Comparison of ENCODE assay signal across 17 cellular contexts in genomic region chr1:235391879-235392278, GRCh38. TPM values are rescaled to one million over a fixed set of nuclear protein-coding genes. Genes with fewer than 3 reads are reported as not detected.
A peak's percentile ranks its signal among the peaks of the same experiment; 100 is the strongest.
DNase-seq lines count a peak whose midpoint lies in the region; ATAC-seq, FAIRE-seq and TF ChIP-seq lines count a peak whose summit lies in the region.
"Had no signal": no experiment of that assay in that cellular context is flagged by ENCODE, and none has a peak within 500 bp of the region (broad histone marks: within the 10 kb centered on the region; RNA-seq: fewer than 3 reads in every experiment).

No MANE protein-coding gene starts in this region.

- CTCF ChIA-PET in A549 (lab: Yijun Ruan, JAX), result interaction anchor here (2.3 kb wide), 1 partner anchor 23 kb away, joined by 8 read pairs; no protein-coding TSS in a partner anchor
- CTCF ChIA-PET in Panc1 (lab: Charles Lee), result no interaction called here

- H3K27ac ChIP-seq in A549 (peak overlapping the region in 1 of 2 experiments; percentile 36; a peak in 3 of 6 replicates), Panc1 (ENCODE audit: low read length) (peak overlapping the region; percentile 48)

- DNase-seq in A549 (ENCODE audit: low read depth in 1 of 2, low spot score in 1 of 2) (no peak), ELR (ENCODE audit: low read depth) (peak; percentile 58), Panc1 (ENCODE audit: low read depth, low spot score) (no peak), iris pigment epithelial cell (ENCODE audit: low read depth) (peak; percentile 46), GM12891 (ENCODE audit: insufficient read length, low spot score) (no peak), mesenteric fat pad (ENCODE audit: low spot score) (no peak), amniotic stem cell (lab: John Stamatoyannopoulos, UW) (no peak)
- DNase-seq in stimulated activated CD4-positive, alpha-beta T cell treated with anti-CD3 and anti-CD28 coated beads, Interleukin-2, amount 100 ng/mL, for 48 hours, result no peak
- DNase-seq: C1 segment of cervical spinal cord; Calu3; CD4-positive, alpha-beta T cell; DMS 273 treated with DMSO at 0.1 percent for 48 hours; GDM1 had no signal

- H3K4me2 ChIP-seq in A549, result 0 out of 3 replicates have a peak overlapping the region, but pooled peaks have one; percentile 8

- POLR2A ChIA-PET in A549 (lab: Yijun Ruan, JAX) (no interaction called here), Panc1 (lab: Charles Lee) (interaction anchor here (0.7 kb wide), 1 partner anchor 31 kb away, joined by 11 read pairs; no protein-coding TSS in a partner anchor)

- no TSS peak for BruUV-seq in Panc1 (replicated peaks; lab: Mats Ljungman, UMichigan)

- H3K36me3 ChIP-seq in Panc1 (ENCODE audit: control insufficient read depth, insufficient read depth, low read length), result no peaks in the 10 kb centered on the region
- H3K36me3 ChIP-seq: HAP-1 had no signal

- H3K4me1 ChIP-seq in A549 (peaks cover 18% of the 10 kb centered on the region), Panc1 (ENCODE audit: control insufficient read depth, insufficient read depth, low read length) (peaks cover 24% of the 10 kb centered on the region; the same call in 1 of the 2 replicates)
- H3K4me1 ChIP-seq: HAP-1 had no signal

- H3K4me3 ChIP-seq in A549 (no peak overlapping the region), Panc1 (ENCODE audit: low read depth in 2 of 2, low read length in 2 of 2) (no peak overlapping the region)
- H3K4me3 ChIP-seq: HAP-1 had no signal

- no peak for FAIRE-seq in A549 (lab: Jason Lieb, UNC)
- no peak for FAIRE-seq in GM12891 (lab: Jason Lieb, UNC)
- FAIRE-seq: GM19239, H1, HepG2 had no signal

- WGBS in A549 (ENCODE audit: missing lambda C conversion rate), result 58% methylated on average over 4 of the region's 4 CpGs

- no peaks in the 10 kb centered on the region for H3K27me3 ChIP-seq in Panc1 (ENCODE audit: control insufficient read depth, insufficient read depth, low read length)

- no peak for TF ChIP-seq POLR2A in A549 (IDR thresholded peaks at IDR 0.05; ENCODE audit: low read length)
- TF ChIP-seq POLR2A in GM12891 (IDR thresholded peaks at IDR 0.05; ENCODE audit: low read depth, low read length), result no peak

- ATAC-seq in A549, result peak in 1 of 2 experiments; percentile 62; a peak in 3 of 6 replicates
- ATAC-seq in Panc1, result peak; percentile 67
- ATAC-seq: HepG2 had no signal

- no peak for TF ChIP-seq EP300 in A549 (IDR thresholded peaks at IDR 0.05)

- in situ Hi-C loops in Panc1 (cut with HindIII; ENCODE audit: low pct_unique_long_range_greater_than_20kb, low sequenced_read_pairs), result no loop called here

- no peak for TF ChIP-seq RAD21 in A549 (conservative IDR thresholded peaks at IDR 0.05 in 1 of 2, IDR thresholded peaks at IDR 0.05 in 1 of 2)

- TF ChIP-seq CTCF in A549 (IDR thresholded peaks at IDR 0.05) (no peak), Panc1 (IDR thresholded peaks at IDR 0.05) (no peak)

- intact Hi-C loops in Panc1 (cut with micrococcal nuclease; ENCODE audit: unreplicated experiment), result no loop called here

- no peaks in the 10 kb centered on the region for H3K9me3 ChIP-seq in A549
- no peaks in the 10 kb centered on the region for H3K9me3 ChIP-seq in Panc1 (ENCODE audit: control insufficient read depth, insufficient read depth, low read depth, low read length)
- H3K9me3 ChIP-seq: HAP-1 had no signal

TF ChIP-seq in A549, 52 proteins besides CTCF, POLR2A, EP300 and RAD21:
- TF ChIP-seq, protein P1, sequence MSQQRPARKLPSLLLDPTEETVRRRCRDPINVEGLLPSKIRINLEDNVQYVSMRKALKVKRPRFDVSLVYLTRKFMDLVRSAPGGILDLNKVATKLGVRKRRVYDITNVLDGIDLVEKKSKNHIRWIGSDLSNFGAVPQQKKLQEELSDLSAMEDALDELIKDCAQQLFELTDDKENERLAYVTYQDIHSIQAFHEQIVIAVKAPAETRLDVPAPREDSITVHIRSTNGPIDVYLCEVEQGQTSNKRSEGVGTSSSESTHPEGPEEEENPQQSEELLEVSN (IDR thresholded peaks at IDR 0.05; ENCODE audit: borderline replicate concordance, low read depth), result no peak
- no peak for TF ChIP-seq RARB (CRISPR knock-in tag; IDR thresholded peaks at IDR 0.05)
- no peak for TF ChIP-seq PHF8 (IDR thresholded peaks at IDR 0.05; ENCODE audit: borderline replicate concordance, low read depth)
- TF ChIP-seq CHD2 (IDR thresholded peaks at IDR 0.05; ENCODE audit: low read length, partially characterized antibody), result no peak
- no peak for TF ChIP-seq FOSB (CRISPR knock-in tag; IDR thresholded peaks at IDR 0.05)
- TF ChIP-seq ZNF302 (CRISPR knock-in tag; IDR thresholded peaks at IDR 0.05), result no peak
- TF ChIP-seq NR3C1 (IDR thresholded peaks at IDR 0.05), result no peak
- no peak for TF ChIP-seq JUN (IDR thresholded peaks at IDR 0.05)
- no peak for TF ChIP-seq HOXB13 (CRISPR knock-in tag; IDR thresholded peaks at IDR 0.05; ENCODE audit: low read depth)
- TF ChIP-seq, protein P2, sequence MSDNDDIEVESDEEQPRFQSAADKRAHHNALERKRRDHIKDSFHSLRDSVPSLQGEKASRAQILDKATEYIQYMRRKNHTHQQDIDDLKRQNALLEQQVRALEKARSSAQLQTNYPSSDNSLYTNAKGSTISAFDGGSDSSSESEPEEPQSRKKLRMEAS (IDR thresholded peaks at IDR 0.05), result no peak
- TF ChIP-seq USF2 (IDR thresholded peaks at IDR 0.05), result no peak
- TF ChIP-seq HEYL (CRISPR knock-in tag; IDR thresholded peaks at IDR 0.05), result no peak
- TF ChIP-seq KDM5A (IDR thresholded peaks at IDR 0.05), result no peak
- TF ChIP-seq CBX8 (IDR thresholded peaks at IDR 0.05), result no peak
- TF ChIP-seq EHF (CRISPR knock-in tag; IDR thresholded peaks at IDR 0.05), result no peak
- TF ChIP-seq MAZ (IDR thresholded peaks at IDR 0.05; ENCODE audit: borderline replicate concordance, low read depth, low read length), result no peak
- no peak for TF ChIP-seq GATA3 (IDR thresholded peaks at IDR 0.05; ENCODE audit: borderline replicate concordance)

TF ChIP-seq in GM12891, 5 proteins besides CTCF, POLR2A, EP300 and RAD21:
- TF ChIP-seq SPI1 (IDR thresholded peaks at IDR 0.05; ENCODE audit: low read depth, low read length) (no peak), PAX5 (IDR thresholded peaks at IDR 0.05; ENCODE audit: insufficient read depth, low read length, severe bottlenecking) (no peak), POU2F2 (IDR thresholded peaks at IDR 0.05; ENCODE audit: low read depth, low read length) (no peak), TAF1 (IDR thresholded peaks at IDR 0.05; ENCODE audit: low read depth, low read length) (no peak)

RNA-seq across cellular contexts. Expression of gene TBCE, which starts 24.7 kb away (rescaled TPM):
- polyA plus RNA-seq in A549 (2011; rRNA removed) (58.3 and 65.2 TPM in 2 replicates), A549 (2017; fragmentation: RNase III; extraction: RNeasy Plus Mini Kit Qiagen cat#74134 plus additional on column Dnase treatment) (45.1 to 51.5 TPM (median 45.4 TPM) in 3 replicates)
- 20.8 and 21.0 TPM in 2 replicates for polyA plus RNA-seq in A549 (2012; cell fraction: cytosol; rRNA removed)
- polyA plus RNA-seq in A549 (2012; cell fraction: nucleus; rRNA removed), result 13.7 and 22.8 TPM in 2 replicates
- polyA minus RNA-seq in A549 (2011; rRNA and poly(A)+ RNA removed), result 18.6 and 23.0 TPM in 2 replicates
- total RNA-seq in Panc1 (2021; ENCODE audit: unreplicated experiment) (72.0 TPM), mesenteric fat pad (27.4 TPM)
- polyA plus RNA-seq in Panc1 (2012; ENCODE audit: insufficient read length), result 56.0 TPM
- polyA plus RNA-seq in GM12891 (2012; ENCODE audit: low read depth, missing spikeins), result 20.0 TPM

Comparison
In these comparisons a context has a peak if more than half of its experiments do, and no peak if none do; other contexts are left out.
1. DNase-seq: peak in ELR (single experiment) and iris pigment epithelial cell (single experiment); none in A549 (0 of 2), Panc1 (single experiment), stimulated activated CD4-positive, alpha-beta T cell treated with anti-CD3 and anti-CD28 coated beads, Interleukin-2, amount 100 ng/mL, for 48 hours (0 of 2), GM12891 (single experiment), mesenteric fat pad (single experiment) and amniotic stem cell (single experiment).